Comparison of ENCODE assay signal across 21 cellular contexts in the genomic region with DNA sequence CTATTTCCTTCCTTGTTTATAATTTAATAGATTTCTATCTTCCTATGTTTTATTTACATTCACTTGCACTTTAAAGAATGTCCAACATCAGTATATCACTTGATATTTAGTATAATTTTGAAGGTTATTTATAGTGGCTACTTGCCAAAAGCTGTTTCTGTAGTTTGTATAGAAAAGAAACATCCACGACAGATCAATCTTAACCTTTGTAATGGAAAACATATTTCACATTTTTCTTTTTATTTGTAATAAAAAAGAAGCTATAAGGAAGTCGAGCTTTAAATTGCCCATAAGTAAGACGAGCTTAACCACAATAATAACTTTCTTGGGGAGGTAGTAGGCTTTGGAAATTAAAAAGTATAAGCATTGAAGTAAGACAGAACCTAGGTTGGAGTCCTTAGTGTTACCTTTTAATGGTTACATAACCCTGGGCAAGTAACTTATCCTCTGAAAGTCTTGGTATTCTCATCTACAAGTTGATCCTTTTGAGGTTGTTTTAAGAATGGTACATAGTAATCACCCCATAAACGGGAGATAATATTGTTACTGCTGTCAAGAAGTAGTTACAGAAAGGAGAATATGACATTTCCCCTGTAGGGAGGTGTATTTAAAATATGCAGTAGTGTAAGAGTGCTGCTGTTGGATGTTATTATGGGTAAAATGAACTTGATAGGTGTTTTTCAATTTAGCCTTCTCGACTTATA. TPM values are rescaled to one million over a fixed set of nuclear protein-coding genes. Genes with fewer than 3 reads are reported as not detected.
A peak's percentile ranks its signal among the peaks of the same experiment; 100 is the strongest.
DNase-seq lines count a peak whose midpoint lies in the region; ATAC-seq, FAIRE-seq and TF ChIP-seq lines count a peak whose summit lies in the region.
"Had no signal": no experiment of that assay in that cellular context is flagged by ENCODE, and none has a peak within 500 bp of the region (broad histone marks: within the 10 kb centered on the region; RNA-seq: fewer than 3 reads in every experiment).

No MANE protein-coding gene starts in this region.

- H3K9me3 ChIP-seq in liver (ENCODE audit: control insufficient read depth in 4 of 4, low read length in 3 of 4): no peaks in the 10 kb centered on the region
- no peaks in the 10 kb centered on the region for H3K9me3 ChIP-seq in HepG2 (ENCODE audit: low read length)
- H3K9me3 ChIP-seq in vagina: no peaks in the 10 kb centered on the region
- H3K9me3 ChIP-seq: A549, prostate gland had no signal

- no peaks in the 10 kb centered on the region for H3K27me3 Mint-ChIP-seq in progenitor cell of endocrine pancreas
- H3K27me3 Mint-ChIP-seq in effector memory CD8-positive, alpha-beta T cell: peaks cover 22 to 29% of the 10 kb centered on the region in 2 donors

- peaks cover 30% of the 10 kb centered on the region for H3K4me1 Mint-ChIP-seq in progenitor cell of endocrine pancreas (ENCODE audit: low read depth)
- no peaks in the 10 kb centered on the region for H3K4me1 Mint-ChIP-seq in effector memory CD8-positive, alpha-beta T cell (ENCODE audit: low read depth in 2 of 2)
- H3K4me1 Mint-ChIP-seq: natural killer cell, T-helper 17 cell had no signal

- H3K36me3 Mint-ChIP-seq in progenitor cell of endocrine pancreas (ENCODE audit: insufficient read depth): peaks cover 3% of the 10 kb centered on the region
- no peaks in the 10 kb centered on the region for H3K36me3 Mint-ChIP-seq in effector memory CD8-positive, alpha-beta T cell (ENCODE audit: insufficient read depth)
- H3K36me3 Mint-ChIP-seq: activated naive CD8-positive, alpha-beta T cell; natural killer cell had no signal

- H3K9me3 Mint-ChIP-seq in progenitor cell of endocrine pancreas (ENCODE audit: low read depth): peaks cover 10% of the 10 kb centered on the region
- no peaks in the 10 kb centered on the region for H3K9me3 Mint-ChIP-seq in effector memory CD8-positive, alpha-beta T cell
- H3K9me3 Mint-ChIP-seq: activated CD4-positive, alpha-beta T cell treated with anti-CD3 and anti-CD28 coated beads, Interleukin-2, amount 10 ng/mL, durations not matched to agents 7 days and 5 days; natural killer cell had no signal

- H3K79me2 ChIP-seq in HepG2 (ENCODE audit: insufficient read depth, low read length): no peaks in the 10 kb centered on the region

- in situ Hi-C loops in HepG2 (cut with HindIII; ENCODE audit: extremely low pct_ligation_motif_present, low pct_unique_long_range_greater_than_20kb): no loop called here

- no peak for DNase-seq in HepG2 (ENCODE audit: low spot score)
- no peak for DNase-seq in progenitor cell of endocrine pancreas (ENCODE audit: low spot score, unreplicated experiment)
- no peak for DNase-seq in GM19240 (ENCODE audit: insufficient read length, low spot score)
- DNase-seq in effector memory CD8-positive, alpha-beta T cell: no peak
- no peak for DNase-seq in vagina (ENCODE audit: extremely low spot score in 2 of 2)
- DNase-seq: activated CD4-positive, alpha-beta T cell treated with anti-CD3 and anti-CD28 coated beads, Interleukin-2, amount 10 ng/mL, durations not matched to agents 7 days and 5 days; hypothalamus; islet precursor cell; natural killer cell; NCI-H146; NCI-H2171; NCI-H526 treated with DMSO at 0.1 percent for 48 hours; spleen; stimulated activated CD4-positive, alpha-beta T cell treated with anti-CD3 and anti-CD28 coated beads, Interleukin-4, amount 100 ng/mL, for 4 hours; T-helper 17 cell had no signal

- H4K20me1 ChIP-seq in HepG2 (ENCODE audit: insufficient read depth, low read length): no peaks in the 10 kb centered on the region

- no peak for FAIRE-seq in HepG2 (lab: Jason Lieb, UNC)
- peak; percentile 18 for FAIRE-seq in endometrium (lab: Jason Lieb, UNC)
- FAIRE-seq: A549 had no signal

- no peak overlapping the region for H3K27ac ChIP-seq in liver (ENCODE audit: low read depth in 1 of 2, low read length in 2 of 2)
- no peak overlapping the region for H3K27ac ChIP-seq in HepG2 (ENCODE audit: extremely low read length, insufficient read depth, low read length)
- H3K27ac ChIP-seq in vagina: no peak overlapping the region
- H3K27ac ChIP-seq: A549, prostate gland had no signal

- H3K9ac ChIP-seq in liver (ENCODE audit: low read depth in 1 of 2, low read length in 2 of 2): no peak overlapping the region
- no peak overlapping the region for H3K9ac ChIP-seq in HepG2 (ENCODE audit: insufficient read depth, low read depth, low read length)

- H3K4me3 Mint-ChIP-seq in progenitor cell of endocrine pancreas (ENCODE audit: low read depth): no peak overlapping the region
- no peak overlapping the region for H3K4me3 Mint-ChIP-seq in effector memory CD8-positive, alpha-beta T cell
- H3K4me3 Mint-ChIP-seq: activated CD4-positive, alpha-beta T cell treated with anti-CD3 and anti-CD28 coated beads, Interleukin-2, amount 10 ng/mL, durations not matched to agents 7 days and 5 days; activated naive CD8-positive, alpha-beta T cell; natural killer cell; T-helper 17 cell had no signal

- CTCF ChIA-PET in HepG2 (lab: Yijun Ruan, JAX; ENCODE audit: low intra/inter-chr PET ratio, low total read pairs): no interaction called here

- TF ChIP-seq POLR2A in HepG2 (IDR thresholded peaks at IDR 0.05; ENCODE audit: insufficient read depth in 1 of 2, low read depth in 2 of 2, low read length in 2 of 2): no peak
- no peak for TF ChIP-seq POLR2A in vagina (IDR thresholded peaks at IDR 0.05)

- WGBS in liver: 69% methylated on average over 5 of the region's 5 CpGs
- WGBS in HepG2 (ENCODE audit: low lambda C conversion rate): 1% methylated on average over 5 of the region's 5 CpGs

- H3K4me3 ChIP-seq in liver (ENCODE audit: low read depth in 1 of 3, low read length in 3 of 3) (no peak overlapping the region), HepG2 (replicated peaks in 1 of 3; ENCODE audit: insufficient read depth in 1 of 3, low read depth in 2 of 3, low read length in 3 of 3) (no peak overlapping the region), vagina (no peak overlapping the region)
- H3K4me3 ChIP-seq: A549, prostate gland, spleen had no signal

- no peak for TF ChIP-seq EP300 in HepG2 (IDR thresholded peaks at IDR 0.05; ENCODE audit: low read depth in 2 of 2, low read length in 2 of 2)
- no peak for TF ChIP-seq EP300 in HepG2 (CRISPR knock-in tag; IDR thresholded peaks at IDR 0.05; ENCODE audit: borderline replicate concordance)

- TF ChIP-seq RAD21 in liver (IDR thresholded peaks at IDR 0.05): no peak
- no peak for TF ChIP-seq RAD21 in HepG2 (CRISPR knock-in tag; IDR thresholded peaks at IDR 0.05)

- no peak for ATAC-seq in HepG2
- no peak for ATAC-seq in effector memory CD8-positive, alpha-beta T cell (replicated peaks)
- no peak for ATAC-seq in HG03175 (IDR thresholded peaks at IDR 0.05; ENCODE audit: unreplicated experiment)
- ATAC-seq: A549, natural killer cell, T-helper 17 cell had no signal

- peaks cover 0 to 5% (median 2%) of the 10 kb centered on the region in 4 donors for H3K36me3 ChIP-seq in liver (ENCODE audit: control insufficient read depth in 4 of 4, insufficient read depth in 3 of 4, low read depth in 1 of 4, low read length in 3 of 4)
- H3K36me3 ChIP-seq in HepG2 (replicated peaks in 1 of 2; ENCODE audit: control insufficient read depth in 1 of 2, insufficient read depth in 2 of 2, low read length in 2 of 2): no peaks in the 10 kb centered on the region
- no peaks in the 10 kb centered on the region for H3K36me3 ChIP-seq in vagina
- H3K36me3 ChIP-seq: prostate gland, spleen had no signal

- no peak overlapping the region for H3K4me2 ChIP-seq in HepG2 (ENCODE audit: low read depth, low read length)
- H3K4me2 ChIP-seq: A549 had no signal

- H3K27me3 ChIP-seq in liver (ENCODE audit: control insufficient read depth in 4 of 4, insufficient read depth in 4 of 4, low read length in 3 of 4): no peaks in the 10 kb centered on the region
- H3K27me3 ChIP-seq in HepG2 (ENCODE audit: control insufficient read depth in 1 of 2, insufficient read depth in 2 of 2, low read length in 2 of 2): no peaks in the 10 kb centered on the region
- no peaks in the 10 kb centered on the region for H3K27me3 ChIP-seq in vagina
- H3K27me3 ChIP-seq: spleen had no signal

- H3K4me1 ChIP-seq in liver (ENCODE audit: control insufficient read depth in 4 of 4, insufficient read depth in 4 of 4, low read length in 3 of 4) (peaks cover 3 to 37% (median 18%) of the 10 kb centered on the region in 4 donors), HepG2 (ENCODE audit: insufficient read depth, low read length) (peaks cover 27% of the 10 kb centered on the region), vagina (peaks cover 43% of the 10 kb centered on the region)
- H3K4me1 ChIP-seq: A549 had no signal

- TF ChIP-seq CTCF in liver (IDR thresholded peaks at IDR 0.05; ENCODE audit: low read depth, low read length, missing input control): no peak
- TF ChIP-seq CTCF in HepG2 (CRISPR knock-in tag; IDR thresholded peaks at IDR 0.05): no peak
- TF ChIP-seq CTCF in progenitor cell of endocrine pancreas (IDR thresholded peaks at IDR 0.05; ENCODE audit: unreplicated experiment): no peak
- TF ChIP-seq CTCF in vagina (IDR thresholded peaks at IDR 0.05): no peak

- peak overlapping the region; percentile 18 for H3K27ac Mint-ChIP-seq in progenitor cell of endocrine pancreas
- no peak overlapping the region for H3K27ac Mint-ChIP-seq in effector memory CD8-positive, alpha-beta T cell
- H3K27ac Mint-ChIP-seq: activated CD4-positive, alpha-beta T cell treated with anti-CD3 and anti-CD28 coated beads, Interleukin-2, amount 10 ng/mL, durations not matched to agents 7 days and 5 days; activated naive CD8-positive, alpha-beta T cell; natural killer cell; T-helper 17 cell had no signal

- intact Hi-C loops in HepG2 (cut with micrococcal nuclease; ENCODE audit: unreplicated experiment): no loop called here
- intact Hi-C loops in vagina (cut with DNase I): no loop called here

- POLR2A ChIA-PET in HepG2 (lab: Yijun Ruan, JAX): no interaction called here

- H2AFZ ChIP-seq in HepG2 (ENCODE audit: low read length): no peak overlapping the region

- no TSS peak for BruUV-seq in HepG2 (replicated peaks; lab: Mats Ljungman, UMichigan)

RNA-seq across cellular contexts. Expression of gene CPED1, which starts 32.9 kb away (rescaled TPM):
- total RNA-seq in liver (10 to 100 TPM in 1 of 2 donors, 1 to 10 TPM in 1; 8.5 to 58.0 TPM), HepG2 (2016; rRNA removed; fragmentation: Illumina TruSeq; extraction: Trizol) (27.0 and 41.6 TPM in 2 replicates), progenitor cell of endocrine pancreas (0.80 and 1.1 TPM in 2 replicates), vagina (27.3 TPM)
- polyA plus RNA-seq in liver (10 to 100 TPM; 11.1 to 18.1 TPM), HepG2 (2011; rRNA removed) (8.1 and 11.5 TPM in 2 replicates)
- 19.1 and 22.1 TPM in 2 replicates for total RNA-seq in HepG2 (2016; cell fraction: cytosol; rRNA removed; fragmentation: Illumina TruSeq; extraction: Trizol; ENCODE audit: low read depth)
- total RNA-seq in HepG2 (2016; cell fraction: insoluble cytoplasmic fraction; rRNA removed; fragmentation: Illumina TruSeq; extraction: Trizol): 26.8 and 37.9 TPM in 2 replicates
- 42.6 and 47.7 TPM in 2 replicates for total RNA-seq in HepG2 (2016; cell fraction: membrane; rRNA removed; fragmentation: Illumina TruSeq; extraction: Trizol)
- 34.0 and 36.3 TPM in 2 replicates for total RNA-seq in HepG2 (2016; cell fraction: nucleus; rRNA removed; fragmentation: Illumina TruSeq; extraction: Trizol)
- 5.7 and 8.0 TPM in 2 replicates for polyA plus RNA-seq in HepG2 (2011; cell fraction: cytosol; rRNA removed)
- polyA plus RNA-seq in HepG2 (2011; cell fraction: nucleus; rRNA removed): 4.5 and 5.1 TPM in 2 replicates
- 8.0 and 9.2 TPM in 2 replicates for polyA plus RNA-seq in HepG2 (2012)
- polyA plus RNA-seq in HepG2 (2016; cell fraction: cytosol; fragmentation: Illumina TruSeq; extraction: Trizol; ENCODE audit: low read depth): 13.3 and 13.8 TPM in 2 replicates
- polyA plus RNA-seq in HepG2 (2016; cell fraction: insoluble cytoplasmic fraction; fragmentation: Illumina TruSeq; extraction: Trizol; ENCODE audit: low read depth): 25.0 and 25.2 TPM in 2 replicates
- 25.4 and 27.2 TPM in 2 replicates for polyA plus RNA-seq in HepG2 (2016; cell fraction: membrane; fragmentation: Illumina TruSeq; extraction: Trizol; ENCODE audit: low read depth)
- polyA plus RNA-seq in HepG2 (2016; cell fraction: nucleus; fragmentation: Illumina TruSeq; extraction: Trizol; ENCODE audit: insufficient read depth, low read depth): 12.7 and 13.4 TPM in 2 replicates
- 2.6 and 9.2 TPM in 2 replicates for polyA minus RNA-seq in HepG2 (2011; rRNA and poly(A)+ RNA removed; ENCODE audit: low replicate concordance)
- 6.2 and 8.8 TPM in 2 replicates for polyA minus RNA-seq in HepG2 (2011; cell fraction: cytosol; rRNA and poly(A)+ RNA removed)
- polyA minus RNA-seq in HepG2 (2011; cell fraction: nucleus; rRNA and poly(A)+ RNA removed): 22.3 and 31.6 TPM in 2 replicates
